ENCODE assay signal across 22 cellular contexts in the genomic region with DNA sequence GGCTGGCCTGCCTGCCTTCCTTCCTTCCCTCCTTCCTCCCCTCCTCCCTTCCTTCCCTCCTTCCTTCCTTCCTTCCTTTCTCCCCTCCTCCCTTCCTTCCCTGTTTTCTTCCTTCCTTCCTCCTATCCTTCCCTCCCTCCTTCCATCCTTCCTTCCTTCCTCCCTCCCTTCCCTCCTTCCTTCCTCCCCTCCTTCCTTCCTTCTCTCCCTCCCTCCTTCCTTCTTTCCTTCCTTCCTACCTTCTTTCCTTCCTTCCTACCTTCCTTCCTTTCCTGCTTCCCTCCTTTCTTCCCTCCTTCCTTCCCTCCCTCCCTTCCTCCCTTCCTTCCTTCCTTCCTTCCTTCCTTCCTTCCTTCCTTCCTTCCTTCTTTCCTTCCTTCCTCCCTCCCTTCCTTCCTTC.
"Had no signal": no experiment of that assay in that cellular context is flagged by ENCODE, and none has a peak within 500 bp of the region (broad histone marks: within the 10 kb centered on the region; RNA-seq: fewer than 3 reads in every experiment).

No MANE protein-coding gene starts in this region.

- H3K4me1 ChIP-seq: esophagus muscularis mucosa, gastrocnemius medialis, heart right ventricle, left lung, lower lobe of right lung had no signal

- DNase-seq: dermis blood vessel endothelial cell; dorsolateral prefrontal cortex; effector CD4-positive, alpha-beta T cell; effector memory CD4-positive, alpha-beta T cell; foreskin melanocyte; gastrocnemius medialis; glutamatergic neuron; head of caudate nucleus; heart right ventricle; hippocampal formation; left cardiac atrium; left lung; left ventricle myocardium superior; lower lobe of right lung; mesenchymal stem cell; mucosa of descending colon had no signal

- ATAC-seq: gastrocnemius medialis, heart right ventricle, left cardiac atrium, left lung, left ventricle myocardium superior, lower lobe of right lung, mucosa of descending colon had no signal

- FAIRE-seq: colon, endothelial cell of umbilical vein, islet of Langerhans, keratinocyte had no signal

- H3K4me3 ChIP-seq: coronary artery, dorsolateral prefrontal cortex, esophagus muscularis mucosa, gastrocnemius medialis, heart right ventricle, left lung, lower lobe of right lung, mucosa of descending colon had no signal

- H3K9me3 ChIP-seq: esophagus muscularis mucosa, gastrocnemius medialis, heart right ventricle, left lung, lower lobe of right lung, mucosa of descending colon had no signal

- H3K27ac ChIP-seq: coronary artery, dorsolateral prefrontal cortex, esophagus muscularis mucosa, gastrocnemius medialis, heart right ventricle, left lung, lower lobe of right lung had no signal

- H3K27me3 ChIP-seq: esophagus muscularis mucosa, gastrocnemius medialis, heart right ventricle, left lung had no signal

- H3K36me3 ChIP-seq: esophagus muscularis mucosa, gastrocnemius medialis, heart right ventricle, left lung, lower lobe of right lung had no signal
